9 cellular contexts compared by ENCODE assay signal in the genomic region with DNA sequence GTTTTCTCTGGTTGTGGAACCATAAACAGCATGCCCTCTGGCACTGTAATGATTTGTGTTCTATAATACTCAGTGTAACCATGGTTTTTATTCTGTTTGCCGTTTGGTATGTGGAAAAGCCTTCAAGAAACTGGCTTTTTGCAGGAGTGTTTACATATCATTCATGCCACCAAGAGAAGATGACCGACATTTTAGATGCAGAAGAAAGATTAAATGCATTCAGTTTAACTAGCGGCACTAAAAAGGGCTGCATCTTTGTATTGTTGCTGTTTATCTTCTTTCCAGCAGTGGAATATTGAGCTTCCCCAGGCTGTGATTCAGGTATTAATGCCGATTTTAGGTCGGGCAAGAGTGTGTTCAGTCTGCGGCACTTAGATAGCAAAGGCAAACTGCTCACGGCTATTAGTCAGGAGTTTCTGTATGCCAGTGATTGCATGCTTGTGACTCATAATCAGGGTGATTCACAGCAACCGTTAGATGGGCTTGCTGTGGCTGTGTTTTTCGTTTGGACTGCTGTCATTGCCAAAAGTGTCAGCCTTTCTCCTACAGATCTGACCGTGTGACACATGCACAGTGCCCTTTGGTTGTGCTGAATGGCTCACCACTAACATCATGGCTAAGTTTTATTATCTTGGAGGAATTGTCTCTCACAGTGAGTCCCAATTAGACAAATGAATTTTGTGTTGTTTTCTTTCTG.
DNase-seq lines count a peak whose midpoint lies in the region; ATAC-seq lines count a peak whose summit lies in the region.
"Had no signal": no experiment of that assay in that cellular context is flagged by ENCODE, and none has a peak within 500 bp of the region (broad histone marks: within the 10 kb centered on the region; RNA-seq: fewer than 3 reads in every experiment).

No MANE protein-coding gene starts in this region.

- ATAC-seq in left cardiac atrium (peak; percentile 81 to 97), HG03378 (IDR thresholded peaks at IDR 0.05; ENCODE audit: unreplicated experiment) (no peak), left lobe of liver (no peak)

- peaks cover 35% of the 10 kb centered on the region for H3K4me1 Mint-ChIP-seq in activated naive CD4-positive, alpha-beta T cell treated with anti-CD3 and anti-CD28 coated beads, Interleukin-2, amount 10 ng/mL, durations not matched to agents 7 days and 5 days

- no peak overlapping the region for H3K4me3 Mint-ChIP-seq in activated naive CD4-positive, alpha-beta T cell treated with anti-CD3 and anti-CD28 coated beads, Interleukin-2, amount 10 ng/mL, durations not matched to agents 7 days and 5 days
- H3K4me3 Mint-ChIP-seq: activated naive CD8-positive, alpha-beta T cell had no signal

- H3K9me3 Mint-ChIP-seq in activated naive CD4-positive, alpha-beta T cell treated with anti-CD3 and anti-CD28 coated beads, Interleukin-2, amount 10 ng/mL, durations not matched to agents 7 days and 5 days = peaks cover 14% of the 10 kb centered on the region

- DNase-seq in ACHN (peak; percentile 91), LHCN-M2 (ENCODE audit: low read depth) (peak; percentile 93), left cardiac atrium (peak; percentile 55), NCI-H345 treated with DMSO at 0.1 percent for 48 hours (lab: John Stamatoyannopoulos, UW; ENCODE audit: unreplicated experiment) (no peak), left lobe of liver (ENCODE audit: low spot score) (no peak)
- DNase-seq in activated naive CD4-positive, alpha-beta T cell treated with anti-CD3 and anti-CD28 coated beads, Interleukin-2, amount 10 ng/mL, durations not matched to agents 7 days and 5 days = peak; percentile 22
- DNase-seq in stimulated activated CD4-positive, alpha-beta T cell treated with anti-CD3 and anti-CD28 coated beads, Interleukin-12 subunit alpha, Interleukin-12 subunit beta, amount 100 ng/mL, for 48 hours (ENCODE audit: low read depth in 2 of 3, low spot score in 1 of 3) = peak; percentile 21 to 28 (median 24)

- peaks cover 25% of the 10 kb centered on the region for H3K36me3 Mint-ChIP-seq in activated naive CD4-positive, alpha-beta T cell treated with anti-CD3 and anti-CD28 coated beads, Interleukin-2, amount 10 ng/mL, durations not matched to agents 7 days and 5 days

- no peaks in the 10 kb centered on the region for H3K27me3 Mint-ChIP-seq in activated naive CD4-positive, alpha-beta T cell treated with anti-CD3 and anti-CD28 coated beads, Interleukin-2, amount 10 ng/mL, durations not matched to agents 7 days and 5 days
- H3K27me3 Mint-ChIP-seq: activated naive CD8-positive, alpha-beta T cell had no signal

- CTCF ChIA-PET in activated naive CD4-positive, alpha-beta T cell treated with anti-CD3 and anti-CD28 coated beads, Interleukin-2, amount 10 ng/mL, durations not matched to agents 7 days and 5 days (lab: Charles Lee) = no interaction called here

- in situ Hi-C loops in ACHN (cut with HindIII; ENCODE audit: low pct_ligation_motif_present, low pct_unique_long_range_greater_than_20kb, low sequenced_read_pairs) = no loop called here

- H3K27ac Mint-ChIP-seq in activated naive CD4-positive, alpha-beta T cell treated with anti-CD3 and anti-CD28 coated beads, Interleukin-2, amount 10 ng/mL, durations not matched to agents 7 days and 5 days = no peak overlapping the region
- H3K27ac Mint-ChIP-seq: activated naive CD8-positive, alpha-beta T cell had no signal

- intact Hi-C loops in left cardiac atrium (cut with DNase I) = no loop called here

Comparison
In these comparisons a context has a peak if more than half of its experiments do, and no peak if none do; other contexts are left out.
1. DNase-seq: peak in ACHN (single experiment), LHCN-M2 (single experiment), activated naive CD4-positive, alpha-beta T cell treated with anti-CD3 and anti-CD28 coated beads, Interleukin-2, amount 10 ng/mL, durations not matched to agents 7 days and 5 days (single experiment), left cardiac atrium (single experiment) and stimulated activated CD4-positive, alpha-beta T cell treated with anti-CD3 and anti-CD28 coated beads, Interleukin-12 subunit alpha, Interleukin-12 subunit beta, amount 100 ng/mL, for 48 hours (3 of 3); none in NCI-H345 treated with DMSO at 0.1 percent for 48 hours (single experiment) and left lobe of liver (single experiment).
2. ATAC-seq: peak in left cardiac atrium (2 of 2); none in HG03378 (single experiment) and left lobe of liver (single experiment).